33 cellular contexts compared by ENCODE assay signal in the genomic region with DNA sequence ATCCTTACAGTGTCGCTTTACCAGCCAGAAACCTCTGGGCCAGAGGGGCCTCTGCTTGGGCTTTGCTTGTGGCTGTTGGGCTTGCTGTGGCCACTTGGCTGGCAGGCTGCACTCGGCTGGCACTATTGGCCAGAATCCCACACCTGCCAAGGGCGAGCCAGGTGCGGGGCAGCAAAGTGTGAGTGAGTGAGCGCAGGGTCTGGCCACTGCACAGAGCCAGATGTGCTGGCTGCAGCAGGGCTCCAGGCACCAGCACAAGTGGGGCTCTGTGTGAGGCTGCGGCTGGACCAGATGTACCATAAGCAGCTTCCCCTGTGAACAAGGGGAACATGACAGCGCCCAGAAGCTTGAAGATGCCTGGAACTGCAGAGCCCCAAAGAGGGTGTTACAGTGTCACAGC.
"Had no signal": no experiment of that assay in that cellular context is flagged by ENCODE, and none has a peak within 500 bp of the region (broad histone marks: within the 10 kb centered on the region; RNA-seq: fewer than 3 reads in every experiment).

No MANE protein-coding gene starts in this region.

- H3K36me3 ChIP-seq: adrenal gland, brain microvascular endothelial cell, breast epithelium had no signal

- H3K4me1 ChIP-seq: adrenal gland, body of pancreas, breast epithelium had no signal

- ATAC-seq: activated CD8-positive, alpha-beta T cell treated with anti-CD3 and anti-CD28 coated beads for 36 hours; activated naive CD4-positive, alpha-beta T cell treated with anti-CD3 and anti-CD28 coated beads, Interleukin-2, amount 50 U/mL, for 72 hours; activated T-cell treated with anti-CD3 and anti-CD28 coated beads, Interleukin-2, amount 50 U/mL, for 72 hours; activated T-helper 17 cell treated with anti-CD3 and anti-CD28 coated beads, Interleukin-2, amount 50 U/mL, for 72 hours; body of pancreas had no signal

- FAIRE-seq: astrocyte, TTC549 had no signal

- H3K27me3 ChIP-seq: adrenal gland, body of pancreas, brain microvascular endothelial cell, breast epithelium had no signal

- H3K27ac ChIP-seq: adrenal gland, body of pancreas, brain microvascular endothelial cell, breast epithelium, VCaP had no signal

- H3K4me3 ChIP-seq: adrenal gland, body of pancreas, breast epithelium had no signal

- H3K9me3 ChIP-seq: adrenal gland had no signal

- DNase-seq: activated B cell treated with CpG ODN at 0.5 μM for 24 hours; activated CD4-positive, alpha-beta memory T cell treated with anti-CD3 and anti-CD28 coated beads for 36 hours; activated CD4-positive, alpha-beta T cell treated with anti-CD3 and anti-CD28 coated beads for 4 hours; activated CD4-positive, alpha-beta T cell treated with anti-CD3 and anti-CD28 coated beads, Interleukin-2, amount 10 ng/mL, durations not matched to agents 24 days and 14 days; activated CD4-positive, alpha-beta T cell treated with anti-CD3 and anti-CD28 coated beads, Interleukin-2, amount 50 U/mL, for 1 hour; activated CD4-positive, alpha-beta T cell treated with anti-CD3 and anti-CD28 coated beads, Interleukin-2, amount 50 U/mL, for 4 hours; activated CD4-positive, CD25-positive, alpha-beta regulatory T cell treated with anti-CD3 and anti-CD28 coated beads, Interleukin-2, amount 50 U/mL, for 72 hours; activated CD8-positive, alpha-beta memory T cell treated with anti-CD3 and anti-CD28 coated beads, Interleukin-2, amount 50 U/mL, for 4 hours; activated CD8-positive, alpha-beta T cell treated with anti-CD3 and anti-CD28 coated beads for 36 hours; activated effector memory CD4-positive, alpha-beta T cell treated with anti-CD3 and anti-CD28 coated beads, Interleukin-2, amount 50 U/mL, for 16 hours; activated gamma-delta T cell treated with Interleukin-2 at 50 U/mL for 16 hours; activated naive CD4-positive, alpha-beta T cell; activated naive CD4-positive, alpha-beta T cell treated with anti-CD3 and anti-CD28 coated beads for 36 hours; activated naive CD4-positive, alpha-beta T cell treated with anti-CD3 and anti-CD28 coated beads, Interleukin-2, amount 50 U/mL, for 16 hours; activated naive CD8-positive, alpha-beta T cell treated with anti-CD3 and anti-CD28 coated beads for 36 hours; activated T-cell treated with anti-CD3 and anti-CD28 coated beads for 4 hours; activated T-cell treated with anti-CD3 and anti-CD28 coated beads, Interleukin-2, amount 50 U/mL, for 1 hour; activated T-cell treated with anti-CD3 and anti-CD28 coated beads, Interleukin-2, amount 50 U/mL, for 4 hours; activated T-cell treated with anti-CD3 and anti-CD28 coated beads, Interleukin-2, amount 50 U/mL, for 72 hours; adrenal gland; amniotic stem cell; aorta; body of pancreas; brain microvascular endothelial cell; central memory CD4-positive, alpha-beta T cell; T-helper 2 cell; T-helper 9 cell had no signal
